In the genomic region with DNA sequence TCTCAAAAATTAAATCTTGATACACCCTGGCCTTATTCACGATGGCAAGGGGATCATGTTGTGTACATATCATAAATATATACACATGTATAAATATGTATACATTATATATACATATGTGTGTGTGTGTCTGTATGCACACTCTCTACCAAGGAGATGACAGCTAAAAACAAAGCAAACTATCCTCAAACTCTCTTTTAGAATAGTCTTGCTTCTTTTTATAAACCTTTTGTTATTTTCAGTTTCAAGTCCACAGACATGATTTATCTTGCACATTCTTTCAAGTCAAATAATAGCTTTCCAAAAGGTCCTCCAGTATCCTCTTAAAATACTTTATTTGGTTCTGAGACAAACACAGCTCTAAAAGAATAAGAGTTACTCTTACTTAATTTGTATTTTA, we compare ENCODE assay signal across 15 cellular contexts. TPM values are rescaled to one million over a fixed set of nuclear protein-coding genes. Genes with fewer than 3 reads are reported as not detected.
DNase-seq lines count a peak whose midpoint lies in the region; ATAC-seq and TF ChIP-seq lines count a peak whose summit lies in the region.
"Had no signal": no experiment of that assay in that cellular context is flagged by ENCODE, and none has a peak within 500 bp of the region (broad histone marks: within the 10 kb centered on the region; RNA-seq: fewer than 3 reads in every experiment).

No MANE protein-coding gene starts in this region.

- H3K27ac ChIP-seq in RWPE1 = peak overlapping the region; percentile 35; the same call in 1 of the 2 replicates
- H3K27ac ChIP-seq in endodermal cell (ENCODE audit: low read depth, low read length) = no peak overlapping the region
- H3K27ac ChIP-seq in stomach = no peak overlapping the region
- H3K27ac ChIP-seq: 22Rv1; BLaER1 treated with 17β-estradiol and CSF1 and Interleukin-3, amounts not matched to agents 10 nM and 100 nM had no signal

- no peaks in the 10 kb centered on the region for H3K36me3 Mint-ChIP-seq in activated T-cell treated with anti-CD3 and anti-CD28 coated beads, Interleukin-2, amount 50 U/mL, for 72 hours (ENCODE audit: insufficient read depth in 2 of 2)
- H3K36me3 Mint-ChIP-seq in mesothelial cell of epicardium = peaks cover 11% of the 10 kb centered on the region
- H3K36me3 Mint-ChIP-seq in endodermal cell (ENCODE audit: low read depth) = peaks cover 23% of the 10 kb centered on the region

- POLR2A ChIA-PET in RWPE1 (lab: Yijun Ruan, JAX; ENCODE audit: low non-redundant PET) = no interaction called here

- H3K4me1 Mint-ChIP-seq in activated T-cell treated with anti-CD3 and anti-CD28 coated beads, Interleukin-2, amount 50 U/mL, for 72 hours (ENCODE audit: low read depth) = peaks cover 47% of the 10 kb centered on the region
- H3K4me1 Mint-ChIP-seq in mesothelial cell of epicardium (peaks cover 23% of the 10 kb centered on the region), endodermal cell (peaks cover 38% of the 10 kb centered on the region)

- intact Hi-C loops in stomach (cut with DNase I; ENCODE audit: low total_unique reads) = no loop called here

- no peak overlapping the region for H3K4me3 ChIP-seq in endodermal cell (ENCODE audit: low read length)
- H3K4me3 ChIP-seq in stomach = no peak overlapping the region
- H3K4me3 ChIP-seq: BLaER1 treated with 17β-estradiol and CSF1 and Interleukin-3, amounts not matched to agents 10 nM and 100 nM had no signal

- no peak for ATAC-seq in activated T-cell treated with anti-CD3 and anti-CD28 coated beads, Interleukin-2, amount 50 U/mL, for 72 hours (replicated peaks in 1 of 2)

- TF ChIP-seq POLR2A in stomach (IDR thresholded peaks at IDR 0.05) = no peak

- CTCF ChIA-PET in RWPE1 (lab: Yijun Ruan, JAX) = no interaction called here

- TF ChIP-seq CTCF in RWPE1 (conservative IDR thresholded peaks at IDR 0.05; ENCODE audit: low read depth) (no peak), mesothelial cell of epicardium (IDR thresholded peaks at IDR 0.05; ENCODE audit: unreplicated experiment) (no peak), endodermal cell (conservative IDR thresholded peaks at IDR 0.05) (no peak), stomach (IDR thresholded peaks at IDR 0.05) (no peak)

- H3K9ac ChIP-seq in endodermal cell (ENCODE audit: extremely low read depth, low read length, poor library complexity, severe bottlenecking) = no peak overlapping the region
- H3K9ac ChIP-seq: BLaER1 treated with 17β-estradiol and CSF1 and Interleukin-3, amounts not matched to agents 10 nM and 100 nM had no signal

- WGBS in endodermal cell (ENCODE audit: insufficient coverage in 1 of 2, insufficient read length in 1 of 2), 2 experiments = no CpG with 5 or more reads among the region's 1 CpG
- WGBS in stomach, 5 donors = 38 to 65% (median 51%) methylated on average over 1 of the region's 1 CpG

- H3K4me3 Mint-ChIP-seq in activated T-cell treated with anti-CD3 and anti-CD28 coated beads, Interleukin-2, amount 50 U/mL, for 72 hours = no peak overlapping the region
- H3K4me3 Mint-ChIP-seq in mesothelial cell of epicardium (no peak overlapping the region), endodermal cell (no peak overlapping the region)
- H3K4me3 Mint-ChIP-seq: HFFc6 had no signal

- H3K27ac Mint-ChIP-seq in activated T-cell treated with anti-CD3 and anti-CD28 coated beads, Interleukin-2, amount 50 U/mL, for 72 hours = peak overlapping the region; percentile 40
- peak overlapping the region; percentile 43 for H3K27ac Mint-ChIP-seq in mesothelial cell of epicardium
- H3K27ac Mint-ChIP-seq in endodermal cell = no peak overlapping the region
- H3K27ac Mint-ChIP-seq: HFFc6 had no signal

- H3K9me3 ChIP-seq in endodermal cell (ENCODE audit: control insufficient read depth, low read length) (peaks cover 11% of the 10 kb centered on the region), stomach (no peaks in the 10 kb centered on the region)

- no peaks in the 10 kb centered on the region for H3K9me3 Mint-ChIP-seq in activated T-cell treated with anti-CD3 and anti-CD28 coated beads, Interleukin-2, amount 50 U/mL, for 72 hours
- H3K9me3 Mint-ChIP-seq in mesothelial cell of epicardium (peaks cover 6% of the 10 kb centered on the region), endodermal cell (peaks cover 2% of the 10 kb centered on the region)
- H3K9me3 Mint-ChIP-seq: HFFc6 had no signal

- H3K27me3 ChIP-seq in endodermal cell (ENCODE audit: control insufficient read depth, insufficient read depth, low read length, poor library complexity, severe bottlenecking) = no peaks in the 10 kb centered on the region
- no peaks in the 10 kb centered on the region for H3K27me3 ChIP-seq in stomach
- H3K27me3 ChIP-seq: BLaER1 treated with 17β-estradiol and CSF1 and Interleukin-3, amounts not matched to agents 10 nM and 100 nM had no signal

- no peak for TF ChIP-seq EP300 in stomach (IDR thresholded peaks at IDR 0.05)

- no peaks in the 10 kb centered on the region for H3K27me3 Mint-ChIP-seq in activated T-cell treated with anti-CD3 and anti-CD28 coated beads, Interleukin-2, amount 50 U/mL, for 72 hours (ENCODE audit: low read depth)
- no peaks in the 10 kb centered on the region for H3K27me3 Mint-ChIP-seq in mesothelial cell of epicardium (ENCODE audit: low read depth)
- H3K27me3 Mint-ChIP-seq in endodermal cell (ENCODE audit: insufficient read depth) = no peaks in the 10 kb centered on the region

- H3K36me3 ChIP-seq in endodermal cell (ENCODE audit: control insufficient read depth, insufficient read depth, low read length) (peaks cover 13% of the 10 kb centered on the region), stomach (no peaks in the 10 kb centered on the region)

- peaks cover 13% of the 10 kb centered on the region for H3K4me1 ChIP-seq in endodermal cell (ENCODE audit: control insufficient read depth, insufficient read depth, low read length)
- H3K4me1 ChIP-seq in stomach = peaks cover 0 to 36% (median 19%) of the 10 kb centered on the region in 4 donors

- DNase-seq in activated T-cell treated with anti-CD3 and anti-CD28 coated beads, Interleukin-2, amount 50 U/mL, for 72 hours = no peak
- no peak for DNase-seq in activated T-cell treated with anti-CD3 and anti-CD28 coated beads, Interleukin-2, amount 50 U/mL, for 1 hour
- DNase-seq in RWPE1 (ENCODE audit: low spot score) = no peak
- DNase-seq in mesothelial cell of epicardium (ENCODE audit: low spot score in 2 of 2, unreplicated experiment in 2 of 2) = no peak
- DNase-seq in endodermal cell = no peak
- no peak for DNase-seq in stomach
- no peak for DNase-seq in COLO668 (lab: John Stamatoyannopoulos, UW; ENCODE audit: unreplicated experiment)
- no peak for DNase-seq in DMS79 (lab: John Stamatoyannopoulos, UW)
- DNase-seq: HFFc6, Karpas-422, NCI-H1417 treated with DMSO at 0.1 percent for 48 hours, NCI-H2029, NCI-H510A treated with DMSO at 0.1 percent for 48 hours had no signal

RNA-seq across cellular contexts. Expression of a gene that starts 8.4 kb away (rescaled TPM):
- total RNA-seq in activated T-cell treated with anti-CD3 and anti-CD28 coated beads, Interleukin-2, amount 50 U/mL, for 72 hours = 10 to 100 TPM; 25.3 to 27.0 TPM
- total RNA-seq in mesothelial cell of epicardium (40.1 to 41.1 TPM (median 40.9 TPM) in 3 replicates), endodermal cell (10 to 100 TPM; 53.5 to 55.2 TPM), stomach (10 to 100 TPM in 4 of 5 donors, 1 to 10 TPM in 1; 8.1 to 78.8 (median 43.3) TPM)
- 30.0 TPM for polyA plus RNA-seq in endodermal cell (2013, experiment 1 of 2)
- 29.1 TPM for polyA plus RNA-seq in endodermal cell (2013, experiment 2 of 2)
- polyA plus RNA-seq in stomach = 1 to 10 TPM; 4.4 to 7.3 (median 4.7) TPM
